Comparison of ENCODE assay signal across 2 cellular contexts in genomic region chr13:44734204-44734707, GRCh38.
TF ChIP-seq lines count a peak whose summit lies in the region.

No MANE protein-coding gene starts in this region.

TF ChIP-seq in SK-N-SH treated with all-trans-retinoic acid at 6 μM for 48 hours, 23 proteins besides CTCF, POLR2A, EP300 and RAD21 (continued from another document):
- TF ChIP-seq TSHZ2 (CRISPR knock-in tag; IDR thresholded peaks at IDR 0.05) (peak; percentile 39; the same call in 1 of the 2 replicates), PATZ1 (CRISPR knock-in tag; IDR thresholded peaks at IDR 0.05; ENCODE audit: borderline replicate concordance) (no peak), ESRRG (CRISPR knock-in tag; IDR thresholded peaks at IDR 0.05) (no peak), CREB5 (CRISPR knock-in tag; IDR thresholded peaks at IDR 0.05; ENCODE audit: low read depth) (no peak)

TF ChIP-seq in GM23338, 12 proteins besides CTCF, POLR2A, EP300 and RAD21 (continued from another document):
- TF ChIP-seq ZNF462 (CRISPR knock-in tag; IDR thresholded peaks at IDR 0.05) (no peak), ZNF331 (CRISPR knock-in tag; IDR thresholded peaks at IDR 0.05; ENCODE audit: low read depth) (no peak), POLR2AphosphoS5 (IDR thresholded peaks at IDR 0.05; ENCODE audit: low read depth) (no peak), ETS1 (IDR thresholded peaks at IDR 0.05) (no peak), STAT1 (IDR thresholded peaks at IDR 0.05; ENCODE audit: unreplicated experiment) (no peak), ZNF114 (CRISPR knock-in tag; IDR thresholded peaks at IDR 0.05) (no peak), JUNB (IDR thresholded peaks at IDR 0.05; ENCODE audit: unreplicated experiment) (no peak), EZH2phosphoT487 (IDR thresholded peaks at IDR 0.05; ENCODE audit: unreplicated experiment) (no peak), EZH2 (IDR thresholded peaks at IDR 0.05; ENCODE audit: low read depth, unreplicated experiment) (no peak)
TF ChIP-seq in GM23338: peak in this region for 0.
